Comparison of ENCODE assay signal across 8 cellular contexts in the genomic region with DNA sequence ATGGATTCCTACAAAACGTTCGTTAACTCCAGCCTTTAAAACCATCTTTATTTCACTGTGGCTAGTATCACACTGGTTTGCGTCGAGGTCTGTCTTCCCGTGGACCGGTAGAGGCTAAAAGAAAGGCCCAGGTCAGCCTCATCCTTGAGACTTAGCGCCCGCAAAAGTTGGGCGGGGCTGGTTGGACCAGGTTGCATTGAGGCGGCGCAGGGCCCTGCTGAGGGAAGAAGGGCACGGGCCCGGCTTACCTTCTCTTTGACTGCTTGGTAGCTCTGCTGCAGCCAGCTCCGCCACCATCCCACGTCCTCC. TPM values are rescaled to one million over a fixed set of nuclear protein-coding genes. Genes with fewer than 3 reads are reported as not detected.
DNase-seq lines count a peak whose midpoint lies in the region; ATAC-seq and TF ChIP-seq lines count a peak whose summit lies in the region.

No MANE protein-coding gene starts in this region.

- H3K4me3 ChIP-seq in AG10803 (ENCODE audit: low read length) = peak overlapping the region; percentile 95
- peak overlapping the region; percentile 94 for H3K4me3 ChIP-seq in Jurkat, Clone E6-1 (ENCODE audit: low read length)

- ATAC-seq in GM19397 (IDR thresholded peaks at IDR 0.05; ENCODE audit: unreplicated experiment) (peak; percentile 14), left cardiac atrium (peak; percentile 6 to 48), sciatic nerve (peak; percentile 55), HG03442 (IDR thresholded peaks at IDR 0.05; ENCODE audit: unreplicated experiment) (no peak)

- intact Hi-C loops in left cardiac atrium (cut with DNase I) = no loop called here
- intact Hi-C loops in sciatic nerve (cut with DNase I) = no loop called here

- no peak for TF ChIP-seq CTCF in AG10803 (conservative IDR thresholded peaks at IDR 0.05; ENCODE audit: low read length)

- no peak for DNase-seq in AG10803 (ENCODE audit: low read depth)
- no peak for DNase-seq in Jurkat, Clone E6-1 (ENCODE audit: low read depth, low spot score)
- DNase-seq in activated naive CD4-positive, alpha-beta T cell treated with anti-CD3 and anti-CD28 coated beads, Interleukin-2, amount 50 U/mL, for 16 hours = peak; percentile 34
- no peak for DNase-seq in left cardiac atrium
- DNase-seq in sciatic nerve (ENCODE audit: low spot score) = no peak
- DNase-seq in NCI-H1417 (lab: John Stamatoyannopoulos, UW) = no peak

RNA-seq across cellular contexts. Expression of a gene that starts 0.5 kb away (rescaled TPM):
- polyA plus RNA-seq in Jurkat, Clone E6-1 (2012; ENCODE audit: insufficient read depth, insufficient read length) = 33.1 TPM
- total RNA-seq in left cardiac atrium (10 to 100 TPM; 42.2 to 43.8 TPM), sciatic nerve (83.1 TPM)

RNA-seq across cellular contexts. Expression of a gene that starts 31.4 kb away (rescaled TPM):
- polyA plus RNA-seq in Jurkat, Clone E6-1 (2012; ENCODE audit: insufficient read depth, insufficient read length) = 2.1 TPM
- total RNA-seq in left cardiac atrium = under 1 TPM; 0.44 to 0.79 TPM
- total RNA-seq in sciatic nerve = 5.1 TPM

RNA-seq across cellular contexts. Expression of a gene that starts 31.5 kb away (rescaled TPM):
- polyA plus RNA-seq in Jurkat, Clone E6-1 (2012; ENCODE audit: insufficient read depth, insufficient read length) = 4.1 TPM
- total RNA-seq in left cardiac atrium = 1 to 10 TPM; 1.8 to 2.6 TPM
- 12.0 TPM for total RNA-seq in sciatic nerve

RNA-seq across cellular contexts. Expression of a gene that starts 57.8 kb away (rescaled TPM):
- polyA plus RNA-seq in Jurkat, Clone E6-1 (2012; ENCODE audit: insufficient read depth, insufficient read length) = 321 TPM
- total RNA-seq in left cardiac atrium = 10 to 100 TPM; 34.5 to 53.9 TPM
- total RNA-seq in sciatic nerve = 126 TPM
